ENCODE assay signal across 10 cellular contexts in the genomic region with DNA sequence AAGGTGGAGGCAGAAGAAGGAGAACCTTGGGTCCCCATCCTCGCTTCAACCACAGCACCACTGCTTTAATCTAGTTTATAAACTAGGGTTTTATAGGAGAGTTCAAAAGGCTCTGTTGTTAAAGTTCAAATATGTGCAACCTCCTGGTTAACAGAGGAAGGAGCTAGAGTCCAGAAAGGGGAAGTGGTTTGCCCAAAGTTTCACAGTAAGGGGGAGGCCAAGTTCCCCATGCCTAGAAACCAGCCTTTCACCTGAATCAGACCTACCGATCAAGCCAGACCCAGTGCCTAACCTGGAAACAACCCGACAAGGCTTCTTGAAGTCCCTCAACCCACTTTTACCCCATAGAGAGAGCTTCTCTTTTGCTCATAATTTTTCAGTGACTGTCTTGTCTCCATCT.
DNase-seq lines count a peak whose midpoint lies in the region; ATAC-seq and TF ChIP-seq lines count a peak whose summit lies in the region.
"Had no signal": no experiment of that assay in that cellular context is flagged by ENCODE, and none has a peak within 500 bp of the region (broad histone marks: within the 10 kb centered on the region; RNA-seq: fewer than 3 reads in every experiment).

No MANE protein-coding gene starts in this region.

- H3K27me3 ChIP-seq in HAP-1 (ENCODE audit: low read depth), result peaks cover 2% of the 10 kb centered on the region; the same call in 1 of the 2 replicates

- H3K9me3 ChIP-seq in HAP-1, result no peaks in the 10 kb centered on the region

- H3K4me3 ChIP-seq in GM12865 (ENCODE audit: low read depth, low read length) (no peak overlapping the region), HAP-1 (no peak overlapping the region)
- H3K4me3 ChIP-seq: PC-9 had no signal

- TF ChIP-seq CTCF in GM12865 (IDR thresholded peaks at IDR 0.05; ENCODE audit: insufficient read depth, low read depth, low read length, missing control alignments) (no peak), type B pancreatic cell (conservative IDR thresholded peaks at IDR 0.05) (no peak)

- peaks cover 2% of the 10 kb centered on the region for H3K27me3 Mint-ChIP-seq in type B pancreatic cell
- H3K27me3 Mint-ChIP-seq in activated T-cell treated with anti-CD3 and anti-CD28 coated beads, Interleukin-2, amount 50 U/mL, for 24 hours, result peaks cover 25% of the 10 kb centered on the region

- in situ Hi-C loops in HAP-1 (cut with MboI; ENCODE audit: low sequenced_read_pairs), result no loop called here

- peaks cover 6% of the 10 kb centered on the region for H3K36me3 Mint-ChIP-seq in type B pancreatic cell
- no peaks in the 10 kb centered on the region for H3K36me3 Mint-ChIP-seq in activated T-cell treated with anti-CD3 and anti-CD28 coated beads, Interleukin-2, amount 50 U/mL, for 24 hours (ENCODE audit: low read depth)

- ATAC-seq in GM21390 (IDR thresholded peaks at IDR 0.05; ENCODE audit: unreplicated experiment), result peak; percentile 90
- ATAC-seq in HG03280 (IDR thresholded peaks at IDR 0.05; ENCODE audit: unreplicated experiment), result peak; percentile 67
- ATAC-seq: left colon had no signal

- no peaks in the 10 kb centered on the region for H3K36me3 ChIP-seq in HAP-1 (replicated peaks)

- peaks cover 6% of the 10 kb centered on the region; the same call in 1 of the 2 replicates for H3K4me1 ChIP-seq in HAP-1

- peaks cover 6% of the 10 kb centered on the region for H3K9me3 Mint-ChIP-seq in type B pancreatic cell
- H3K9me3 Mint-ChIP-seq in activated T-cell treated with anti-CD3 and anti-CD28 coated beads, Interleukin-2, amount 50 U/mL, for 24 hours, result no peaks in the 10 kb centered on the region

- H3K4me3 Mint-ChIP-seq in type B pancreatic cell, result no peak overlapping the region
- no peak overlapping the region for H3K4me3 Mint-ChIP-seq in activated T-cell treated with anti-CD3 and anti-CD28 coated beads, Interleukin-2, amount 50 U/mL, for 24 hours

- DNase-seq in GM12865 (ENCODE audit: low read depth) (peak; percentile 62), UCSD-AML1 (lab: John Stamatoyannopoulos, UW; ENCODE audit: unreplicated experiment) (peak; percentile 11), HAP-1 (ENCODE audit: low spot score in 2 of 2) (no peak), NCI-H1105 (lab: John Stamatoyannopoulos, UW) (no peak), type B pancreatic cell (ENCODE audit: extremely low spot score, unreplicated experiment) (no peak)
- no peak for DNase-seq in activated T-cell treated with anti-CD3 and anti-CD28 coated beads, Interleukin-2, amount 50 U/mL, for 24 hours
- DNase-seq: left colon, PC-9 had no signal

- no peak overlapping the region for H3K27ac Mint-ChIP-seq in type B pancreatic cell
- H3K27ac Mint-ChIP-seq in activated T-cell treated with anti-CD3 and anti-CD28 coated beads, Interleukin-2, amount 50 U/mL, for 24 hours, result no peak overlapping the region

- peaks cover 34% of the 10 kb centered on the region for H3K4me1 Mint-ChIP-seq in type B pancreatic cell (ENCODE audit: unreplicated experiment)
- H3K4me1 Mint-ChIP-seq in activated T-cell treated with anti-CD3 and anti-CD28 coated beads, Interleukin-2, amount 50 U/mL, for 24 hours (ENCODE audit: low read depth), result peaks cover 2% of the 10 kb centered on the region

Comparison
In these comparisons a context has a peak if more than half of its experiments do, and no peak if none do; other contexts are left out.
1. DNase-seq: peak in GM12865 (single experiment) and UCSD-AML1 (single experiment); none in HAP-1 (0 of 2), NCI-H1105 (single experiment), type B pancreatic cell (single experiment) and activated T-cell treated with anti-CD3 and anti-CD28 coated beads, Interleukin-2, amount 50 U/mL, for 24 hours (single experiment).